Comparison of ENCODE assay signal across 1 cellular context in genomic region chr12:92138626-92139025, GRCh38.
TF ChIP-seq lines count a peak whose summit lies in the region.

No MANE protein-coding gene starts in this region.

TF ChIP-seq in H1, 55 proteins besides CTCF, POLR2A, EP300 and RAD21 (continued from another document):
- no peak for TF ChIP-seq ATF3 (IDR thresholded peaks at IDR 0.05; ENCODE audit: insufficient read depth, low read depth, low read length)
